ENCODE assay signal across 8 cellular contexts in genomic region chr15:43370310-43370974, GRCh38. TPM values are rescaled to one million over a fixed set of nuclear protein-coding genes. Genes with fewer than 3 reads are reported as not detected.
DNase-seq lines count a peak whose midpoint lies in the region; ATAC-seq, FAIRE-seq and TF ChIP-seq lines count a peak whose summit lies in the region.

No MANE protein-coding gene starts in this region.

- H4K20me1 ChIP-seq in OCI-LY1 (ENCODE audit: insufficient read depth, low read length) (no peaks in the 10 kb centered on the region), HepG2 (ENCODE audit: insufficient read depth, low read length) (peaks cover 9% of the 10 kb centered on the region; the same call in 1 of the 2 replicates)

- H3K9me3 ChIP-seq in HAP-1 (no peaks in the 10 kb centered on the region), OCI-LY1 (ENCODE audit: low read length) (no peaks in the 10 kb centered on the region), HepG2 (ENCODE audit: low read length) (no peaks in the 10 kb centered on the region), testis (no peaks in the 10 kb centered on the region)

- no peak for TF ChIP-seq EP300 in HepG2 (IDR thresholded peaks at IDR 0.05; ENCODE audit: low read depth in 2 of 2, low read length in 2 of 2)
- no peak for TF ChIP-seq EP300 in HepG2 (CRISPR knock-in tag; IDR thresholded peaks at IDR 0.05; ENCODE audit: borderline replicate concordance)

- peak overlapping the region; percentile 74 for H3K27ac Mint-ChIP-seq in T-helper 1 cell treated with Interleukin-12 subunit alpha and Interleukin-12 subunit beta and Interleukin-4 antibody, amounts not matched to agents 30 μg/mL and 1 μg/mL, for 36 hours

- peak; percentile 52 for FAIRE-seq in HepG2 (lab: Jason Lieb, UNC)

- WGBS in HepG2 (ENCODE audit: low lambda C conversion rate) = 3% methylated on average over 10 of the region's 45 CpGs
- WGBS in testis, 2 donors = 1 to 4% methylated on average over 23 to 45 of the region's 45 CpGs

- BruUV-seq in HepG2 (replicated peaks; lab: Mats Ljungman, UMichigan) = no TSS peak

- peaks cover 49% of the 10 kb centered on the region for H3K4me1 Mint-ChIP-seq in T-helper 1 cell treated with Interleukin-12 subunit alpha and Interleukin-12 subunit beta and Interleukin-4 antibody, amounts not matched to agents 30 μg/mL and 1 μg/mL, for 36 hours (ENCODE audit: low read depth)

- ATAC-seq in HepG2 = peak; percentile 78

- H3K36me3 ChIP-seq in HAP-1 (replicated peaks) (peaks cover 30% of the 10 kb centered on the region), OCI-LY1 (ENCODE audit: insufficient read depth, low read length) (peaks cover 40% of the 10 kb centered on the region), HepG2 (replicated peaks in 1 of 2; ENCODE audit: control insufficient read depth in 1 of 2, insufficient read depth in 2 of 2, low read length in 2 of 2) (peaks cover 0 to 19% of the 10 kb centered on the region in 2 experiments; a peak in 3 of 5 replicates), testis (ENCODE audit: low read depth, missing control alignments) (no peaks in the 10 kb centered on the region)

- POLR2A ChIA-PET in HepG2 (lab: Yijun Ruan, JAX) = interaction anchor here (0.8 to 1.8 kb wide), 7 partner anchors 9 to 407 kb away, joined by 3 to 16 read pairs (median 3); no protein-coding TSS in a partner anchor

- H3K9me2 ChIP-seq in OCI-LY1 (ENCODE audit: low read depth, low read length) = no peaks in the 10 kb centered on the region

- H3K4me1 ChIP-seq in HAP-1 (peaks cover 6% of the 10 kb centered on the region), OCI-LY1 (ENCODE audit: insufficient read depth, low read length, severe bottlenecking) (peaks cover 43% of the 10 kb centered on the region), HepG2 (ENCODE audit: insufficient read depth, low read length) (peaks cover 54% of the 10 kb centered on the region), testis (peaks cover 11% of the 10 kb centered on the region)

- H3K27me3 Mint-ChIP-seq in T-helper 1 cell treated with Interleukin-12 subunit alpha and Interleukin-12 subunit beta and Interleukin-4 antibody, amounts not matched to agents 30 μg/mL and 1 μg/mL, for 36 hours (ENCODE audit: low read depth) = no peaks in the 10 kb centered on the region

- peak overlapping the region; percentile 91 for H3K4me3 Mint-ChIP-seq in T-helper 1 cell treated with Interleukin-12 subunit alpha and Interleukin-12 subunit beta and Interleukin-4 antibody, amounts not matched to agents 30 μg/mL and 1 μg/mL, for 36 hours

- H2AFZ ChIP-seq in OCI-LY1 (ENCODE audit: low read length) (no peak overlapping the region), HepG2 (ENCODE audit: low read length) (peak overlapping the region; percentile 67)

- peak overlapping the region; percentile 83 for H3K4me2 ChIP-seq in OCI-LY1 (ENCODE audit: low read length)
- peak overlapping the region; percentile 98 for H3K4me2 ChIP-seq in HepG2 (ENCODE audit: low read depth, low read length)

- peak overlapping the region; percentile 90 for H3K4me3 ChIP-seq in HAP-1
- peak overlapping the region; percentile 74 for H3K4me3 ChIP-seq in OCI-LY1 (ENCODE audit: low read depth, low read length, poor library complexity, severe bottlenecking)
- H3K4me3 ChIP-seq in HepG2 (replicated peaks in 1 of 3; ENCODE audit: insufficient read depth in 1 of 3, low read depth in 2 of 3, low read length in 3 of 3) = peak overlapping the region; percentile 86 to 98 (median 91)
- H3K4me3 ChIP-seq in testis = peak overlapping the region; percentile 95

- DNase-seq in T-helper 1 cell (no peak), HAP-1 (ENCODE audit: low spot score in 2 of 2) (peak in 1 of 2 experiments; percentile 59), HepG2 (ENCODE audit: low spot score) (peak; percentile 27), testis (peak; percentile 36), NCI-H2081 treated with DMSO at 0.1 percent for 48 hours (lab: John Stamatoyannopoulos, UW) (no peak)

- peaks cover 51% of the 10 kb centered on the region for H3K36me3 Mint-ChIP-seq in T-helper 1 cell treated with Interleukin-12 subunit alpha and Interleukin-12 subunit beta and Interleukin-4 antibody, amounts not matched to agents 30 μg/mL and 1 μg/mL, for 36 hours (ENCODE audit: low read depth)

- H3K9ac ChIP-seq in OCI-LY1 (ENCODE audit: low read length) (peak overlapping the region; percentile 79), HepG2 (ENCODE audit: insufficient read depth, low read depth, low read length) (peak overlapping the region; percentile 90)

- TF ChIP-seq POLR2A in HepG2 (IDR thresholded peaks at IDR 0.05; ENCODE audit: insufficient read depth in 1 of 2, low read depth in 2 of 2, low read length in 2 of 2) = no peak
- no peak for TF ChIP-seq POLR2A in testis (IDR thresholded peaks at IDR 0.05)

- TF ChIP-seq CTCF in OCI-LY1 (IDR thresholded peaks at IDR 0.05; ENCODE audit: low read length) (no peak), HepG2 (CRISPR knock-in tag; IDR thresholded peaks at IDR 0.05) (no peak), testis (IDR thresholded peaks at IDR 0.05) (no peak)

- H3K27ac ChIP-seq in OCI-LY1 (ENCODE audit: low read depth, low read length, poor library complexity, severe bottlenecking) = no peak overlapping the region
- peak overlapping the region; percentile 20 for H3K27ac ChIP-seq in cingulate gyrus (ENCODE audit: low read depth, low read length)
- peak overlapping the region; percentile 94 for H3K27ac ChIP-seq in HepG2 (ENCODE audit: extremely low read length, insufficient read depth, low read length)
- H3K27ac ChIP-seq in testis = peak overlapping the region; percentile 42 to 73

- CTCF ChIA-PET in HepG2 (lab: Yijun Ruan, JAX; ENCODE audit: low intra/inter-chr PET ratio, low total read pairs) = no interaction called here

- 0 out of 2 replicates have a peak, but pooled peaks cover 4% of the 10 kb centered on the region for H3F3A ChIP-seq in OCI-LY1 (ENCODE audit: insufficient read depth, low read length)

- H3K9me3 Mint-ChIP-seq in T-helper 1 cell treated with Interleukin-12 subunit alpha and Interleukin-12 subunit beta and Interleukin-4 antibody, amounts not matched to agents 30 μg/mL and 1 μg/mL, for 36 hours = peaks cover 38% of the 10 kb centered on the region

- in situ Hi-C loops in HAP-1 (cut with MboI; ENCODE audit: low sequenced_read_pairs) (no loop called here), HepG2 (cut with HindIII; ENCODE audit: extremely low pct_ligation_motif_present, low pct_unique_long_range_greater_than_20kb) (no loop called here)

- no peaks in the 10 kb centered on the region for H3K27me3 ChIP-seq in HAP-1 (ENCODE audit: low read depth)
- H3K27me3 ChIP-seq in OCI-LY1 (ENCODE audit: insufficient read depth, low read length) = no peaks in the 10 kb centered on the region
- no peaks in the 10 kb centered on the region; a peak in 1 of 5 replicates for H3K27me3 ChIP-seq in HepG2 (ENCODE audit: control insufficient read depth in 1 of 2, insufficient read depth in 2 of 2, low read length in 2 of 2)
- H3K27me3 ChIP-seq in testis = no peaks in the 10 kb centered on the region

- H3K79me2 ChIP-seq in OCI-LY1 (ENCODE audit: insufficient read depth, low read length) (peaks cover 18% of the 10 kb centered on the region; the same call in 1 of the 2 replicates), HepG2 (ENCODE audit: insufficient read depth, low read length) (peaks cover 42% of the 10 kb centered on the region)

- no peak for TF ChIP-seq RAD21 in HepG2 (CRISPR knock-in tag; IDR thresholded peaks at IDR 0.05)

- intact Hi-C loops in HepG2 (cut with micrococcal nuclease; ENCODE audit: unreplicated experiment) = no loop called here
- intact Hi-C loops in testis (cut with DNase I; ENCODE audit: low total_unique reads) = no loop called here

RNA-seq across cellular contexts. Expression of gene ZSCAN29, which starts 0.4 kb away (rescaled TPM):
- 25.1 and 27.4 TPM in 2 replicates for total RNA-seq in HepG2 (2016; rRNA removed; fragmentation: Illumina TruSeq; extraction: Trizol)
- 4.5 and 4.8 TPM in 2 replicates for total RNA-seq in HepG2 (2016; cell fraction: cytosol; rRNA removed; fragmentation: Illumina TruSeq; extraction: Trizol; ENCODE audit: low read depth)
- 22.2 and 27.8 TPM in 2 replicates for total RNA-seq in HepG2 (2016; cell fraction: insoluble cytoplasmic fraction; rRNA removed; fragmentation: Illumina TruSeq; extraction: Trizol)
- total RNA-seq in HepG2 (2016; cell fraction: membrane; rRNA removed; fragmentation: Illumina TruSeq; extraction: Trizol) = 14.1 and 14.5 TPM in 2 replicates
- total RNA-seq in HepG2 (2016; cell fraction: nucleus; rRNA removed; fragmentation: Illumina TruSeq; extraction: Trizol) = 28.4 and 30.2 TPM in 2 replicates
- 8.3 and 10.6 TPM in 2 replicates for polyA plus RNA-seq in HepG2 (2011; rRNA removed)
- polyA plus RNA-seq in HepG2 (2011; cell fraction: cytosol; rRNA removed) = 5.1 TPM in 2 replicates
- polyA plus RNA-seq in HepG2 (2011; cell fraction: nucleus; rRNA removed) = 17.8 and 24.3 TPM in 2 replicates
- polyA plus RNA-seq in HepG2 (2012) = 11.3 and 13.3 TPM in 2 replicates
- 0.95 and 1.2 TPM in 2 replicates for polyA plus RNA-seq in HepG2 (2016; cell fraction: cytosol; fragmentation: Illumina TruSeq; extraction: Trizol; ENCODE audit: low read depth)
- polyA plus RNA-seq in HepG2 (2016; cell fraction: insoluble cytoplasmic fraction; fragmentation: Illumina TruSeq; extraction: Trizol; ENCODE audit: low read depth) = 13.8 and 14.3 TPM in 2 replicates
- 3.3 and 4.1 TPM in 2 replicates for polyA plus RNA-seq in HepG2 (2016; cell fraction: membrane; fragmentation: Illumina TruSeq; extraction: Trizol; ENCODE audit: low read depth)
- 42.1 and 49.5 TPM in 2 replicates for polyA plus RNA-seq in HepG2 (2016; cell fraction: nucleus; fragmentation: Illumina TruSeq; extraction: Trizol; ENCODE audit: insufficient read depth, low read depth)
- polyA minus RNA-seq in HepG2 (2011; rRNA and poly(A)+ RNA removed; ENCODE audit: low replicate concordance) = 11.8 and 17.6 TPM in 2 replicates
- 8.3 and 10.3 TPM in 2 replicates for polyA minus RNA-seq in HepG2 (2011; cell fraction: cytosol; rRNA and poly(A)+ RNA removed)
- 18.5 and 23.0 TPM in 2 replicates for polyA minus RNA-seq in HepG2 (2011; cell fraction: nucleus; rRNA and poly(A)+ RNA removed)
- 10 to 100 TPM; 25.3 to 42.8 TPM for total RNA-seq in testis
- 62.5 TPM for polyA plus RNA-seq in testis (ENCODE audit: insufficient read depth, low read depth, low replicate concordance)

RNA-seq across cellular contexts. Expression of gene TUBGCP4, which starts 0.5 kb away (rescaled TPM):
- total RNA-seq in HepG2 (2016; rRNA removed; fragmentation: Illumina TruSeq; extraction: Trizol) = 20.5 and 23.7 TPM in 2 replicates
- 13.7 and 14.5 TPM in 2 replicates for total RNA-seq in HepG2 (2016; cell fraction: cytosol; rRNA removed; fragmentation: Illumina TruSeq; extraction: Trizol; ENCODE audit: low read depth)
- total RNA-seq in HepG2 (2016; cell fraction: insoluble cytoplasmic fraction; rRNA removed; fragmentation: Illumina TruSeq; extraction: Trizol) = 16.0 and 24.8 TPM in 2 replicates
- total RNA-seq in HepG2 (2016; cell fraction: membrane; rRNA removed; fragmentation: Illumina TruSeq; extraction: Trizol) = 12.4 and 13.8 TPM in 2 replicates
- 23.9 and 26.9 TPM in 2 replicates for total RNA-seq in HepG2 (2016; cell fraction: nucleus; rRNA removed; fragmentation: Illumina TruSeq; extraction: Trizol)
- 15.0 and 15.1 TPM in 2 replicates for polyA plus RNA-seq in HepG2 (2011; rRNA removed)
- 10.4 and 12.4 TPM in 2 replicates for polyA plus RNA-seq in HepG2 (2011; cell fraction: cytosol; rRNA removed)
- polyA plus RNA-seq in HepG2 (2011; cell fraction: nucleus; rRNA removed) = 13.4 TPM in 2 replicates
- polyA plus RNA-seq in HepG2 (2012) = 14.3 and 16.0 TPM in 2 replicates
- polyA plus RNA-seq in HepG2 (2016; cell fraction: cytosol; fragmentation: Illumina TruSeq; extraction: Trizol; ENCODE audit: low read depth) = 3.2 and 3.3 TPM in 2 replicates
- 27.5 and 28.6 TPM in 2 replicates for polyA plus RNA-seq in HepG2 (2016; cell fraction: insoluble cytoplasmic fraction; fragmentation: Illumina TruSeq; extraction: Trizol; ENCODE audit: low read depth)
- polyA plus RNA-seq in HepG2 (2016; cell fraction: membrane; fragmentation: Illumina TruSeq; extraction: Trizol; ENCODE audit: low read depth) = 6.6 and 7.5 TPM in 2 replicates
- 33.8 and 36.4 TPM in 2 replicates for polyA plus RNA-seq in HepG2 (2016; cell fraction: nucleus; fragmentation: Illumina TruSeq; extraction: Trizol; ENCODE audit: insufficient read depth, low read depth)
- polyA minus RNA-seq in HepG2 (2011; rRNA and poly(A)+ RNA removed; ENCODE audit: low replicate concordance) = 29.1 and 72.0 TPM in 2 replicates
- polyA minus RNA-seq in HepG2 (2011; cell fraction: cytosol; rRNA and poly(A)+ RNA removed) = 21.7 and 23.5 TPM in 2 replicates
- polyA minus RNA-seq in HepG2 (2011; cell fraction: nucleus; rRNA and poly(A)+ RNA removed) = 28.1 and 30.7 TPM in 2 replicates
- total RNA-seq in testis = 10 to 100 TPM; 13.3 to 20.5 TPM
- polyA plus RNA-seq in testis (ENCODE audit: insufficient read depth, low read depth, low replicate concordance) = 18.0 TPM

RNA-seq across cellular contexts. Expression of gene LCMT2, which starts 40.1 kb away (rescaled TPM):
- total RNA-seq in HepG2 (2016; rRNA removed; fragmentation: Illumina TruSeq; extraction: Trizol) = 9.1 and 10.7 TPM in 2 replicates
- total RNA-seq in HepG2 (2016; cell fraction: cytosol; rRNA removed; fragmentation: Illumina TruSeq; extraction: Trizol; ENCODE audit: low read depth) = 1.0 and 1.1 TPM in 2 replicates
- 9.5 and 9.9 TPM in 2 replicates for total RNA-seq in HepG2 (2016; cell fraction: insoluble cytoplasmic fraction; rRNA removed; fragmentation: Illumina TruSeq; extraction: Trizol)
- total RNA-seq in HepG2 (2016; cell fraction: membrane; rRNA removed; fragmentation: Illumina TruSeq; extraction: Trizol) = 4.2 and 5.4 TPM in 2 replicates
- total RNA-seq in HepG2 (2016; cell fraction: nucleus; rRNA removed; fragmentation: Illumina TruSeq; extraction: Trizol) = 7.5 and 10.1 TPM in 2 replicates
- polyA plus RNA-seq in HepG2 (2011; rRNA removed) = 6.2 and 6.9 TPM in 2 replicates
- polyA plus RNA-seq in HepG2 (2011; cell fraction: cytosol; rRNA removed) = 3.8 and 5.2 TPM in 2 replicates
- 3.6 and 3.8 TPM in 2 replicates for polyA plus RNA-seq in HepG2 (2011; cell fraction: nucleus; rRNA removed)
- polyA plus RNA-seq in HepG2 (2012) = 2.6 and 3.4 TPM in 2 replicates
- 0.35 and 0.70 TPM in 2 replicates for polyA plus RNA-seq in HepG2 (2016; cell fraction: cytosol; fragmentation: Illumina TruSeq; extraction: Trizol; ENCODE audit: low read depth)
- polyA plus RNA-seq in HepG2 (2016; cell fraction: insoluble cytoplasmic fraction; fragmentation: Illumina TruSeq; extraction: Trizol; ENCODE audit: low read depth) = 7.7 and 8.4 TPM in 2 replicates
- polyA plus RNA-seq in HepG2 (2016; cell fraction: membrane; fragmentation: Illumina TruSeq; extraction: Trizol; ENCODE audit: low read depth) = 2.0 TPM in 2 replicates
- 6.8 and 7.6 TPM in 2 replicates for polyA plus RNA-seq in HepG2 (2016; cell fraction: nucleus; fragmentation: Illumina TruSeq; extraction: Trizol; ENCODE audit: insufficient read depth, low read depth)
- 15.1 and 52.2 TPM in 2 replicates for polyA minus RNA-seq in HepG2 (2011; rRNA and poly(A)+ RNA removed; ENCODE audit: low replicate concordance)
- polyA minus RNA-seq in HepG2 (2011; cell fraction: cytosol; rRNA and poly(A)+ RNA removed) = 3.9 and 5.1 TPM in 2 replicates
- polyA minus RNA-seq in HepG2 (2011; cell fraction: nucleus; rRNA and poly(A)+ RNA removed) = 20.6 and 24.9 TPM in 2 replicates
- total RNA-seq in testis = 1 to 10 TPM; 5.2 to 6.4 TPM
- polyA plus RNA-seq in testis (ENCODE audit: insufficient read depth, low read depth, low replicate concordance) = 9.1 TPM

Comparison
In these comparisons a context has a peak if more than half of its experiments do, and no peak if none do; other contexts are left out.
1. DNase-seq: peak in HepG2 (single experiment) and testis (single experiment); none in T-helper 1 cell (0 of 5) and NCI-H2081 treated with DMSO at 0.1 percent for 48 hours (single experiment).
2. Peak in every context shown above with its lines, with median percentiles within 50 percentile points of each other: H3K4me3 ChIP-seq.